ENCODE assay signal across 8 cellular contexts in the genomic region with DNA sequence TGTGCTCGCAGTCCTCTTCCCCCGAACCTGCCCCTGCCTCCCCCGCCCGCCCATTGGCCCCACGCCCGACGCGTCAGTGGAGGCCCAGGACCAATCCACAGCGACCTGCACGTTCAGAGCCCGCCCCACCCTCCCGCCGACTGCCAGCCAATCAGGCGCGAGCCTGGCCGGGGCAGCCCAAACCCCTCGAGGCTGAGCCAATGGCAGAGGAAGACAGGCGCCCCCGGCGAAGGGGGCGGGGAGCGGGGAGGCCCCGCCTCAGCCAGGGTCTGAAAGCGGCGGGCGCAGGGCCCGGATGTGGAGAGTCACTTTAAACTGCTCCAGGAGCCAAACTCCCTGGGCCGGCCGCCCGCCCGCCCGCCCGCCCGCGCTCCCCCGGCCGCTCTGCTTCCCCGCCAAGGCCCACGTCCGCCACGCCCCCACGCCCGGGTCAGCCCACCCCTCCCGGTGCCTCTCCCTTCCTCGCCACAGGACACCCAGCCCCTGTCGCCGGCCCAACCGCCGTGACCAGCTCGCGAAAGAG. TPM values are rescaled to one million over a fixed set of nuclear protein-coding genes. Genes with fewer than 3 reads are reported as not detected.
DNase-seq lines count a peak whose midpoint lies in the region; ATAC-seq and TF ChIP-seq lines count a peak whose summit lies in the region.

No MANE protein-coding gene starts in this region.

- intact Hi-C loops in activated CD4-positive, alpha-beta T cell treated with anti-CD3 and anti-CD28 coated beads, Interleukin-2, amount 10 ng/mL, durations not matched to agents 24 days and 14 days (cut with micrococcal nuclease), result loop anchor here (2.0 to 10.0 kb wide), 3 partner anchors 217 to 1370 kb away; partner anchors contain the start of genes ERCC3, GYPC and WDR33

- H3K27me3 Mint-ChIP-seq in activated CD4-positive, alpha-beta T cell treated with anti-CD3 and anti-CD28 coated beads, Interleukin-2, amount 10 ng/mL, durations not matched to agents 24 days and 14 days, result peaks cover 10% of the 10 kb centered on the region

- peak overlapping the region; percentile 97 for H3K27ac ChIP-seq in coronary artery

- H3K4me1 ChIP-seq in BE2C, result no peaks in the 10 kb centered on the region

- H3K27ac Mint-ChIP-seq in activated CD4-positive, alpha-beta T cell treated with anti-CD3 and anti-CD28 coated beads, Interleukin-2, amount 10 ng/mL, durations not matched to agents 24 days and 14 days, result peak overlapping the region; percentile 89

- H3K4me1 Mint-ChIP-seq in activated CD4-positive, alpha-beta T cell treated with anti-CD3 and anti-CD28 coated beads, Interleukin-2, amount 10 ng/mL, durations not matched to agents 24 days and 14 days, result peaks cover 17% of the 10 kb centered on the region

- H3K36me3 ChIP-seq in BE2C, result no peaks in the 10 kb centered on the region

- ATAC-seq in GM19351 (IDR thresholded peaks at IDR 0.05; ENCODE audit: unreplicated experiment), result peak; percentile 75
- peak; percentile 68 for ATAC-seq in HG03469 (IDR thresholded peaks at IDR 0.05; ENCODE audit: unreplicated experiment)

- H3K36me3 Mint-ChIP-seq in activated CD4-positive, alpha-beta T cell treated with anti-CD3 and anti-CD28 coated beads, Interleukin-2, amount 10 ng/mL, durations not matched to agents 24 days and 14 days (ENCODE audit: low read depth), result peaks cover 6% of the 10 kb centered on the region

- H3K9me3 Mint-ChIP-seq in activated CD4-positive, alpha-beta T cell treated with anti-CD3 and anti-CD28 coated beads, Interleukin-2, amount 10 ng/mL, durations not matched to agents 24 days and 14 days, result no peaks in the 10 kb centered on the region

- H3K4me3 Mint-ChIP-seq in activated CD4-positive, alpha-beta T cell treated with anti-CD3 and anti-CD28 coated beads, Interleukin-2, amount 10 ng/mL, durations not matched to agents 24 days and 14 days, result peak overlapping the region; percentile 89

- no peaks in the 10 kb centered on the region for H3K27me3 ChIP-seq in BE2C

- DNase-seq in BE2C (peak; percentile 95), NCI-H524 treated with DMSO at 0.1 percent for 48 hours (lab: John Stamatoyannopoulos, UW) (peak; percentile 83), coronary artery (ENCODE audit: low spot score) (peak; percentile 100), left kidney (ENCODE audit: low read depth, low spot score) (peak; percentile 99)
- DNase-seq in activated CD4-positive, alpha-beta T cell treated with anti-CD3 and anti-CD28 coated beads, Interleukin-2, amount 10 ng/mL, durations not matched to agents 24 days and 14 days, result peak; percentile 99
- DNase-seq in stimulated activated CD4-positive, alpha-beta T cell treated with anti-CD3 and anti-CD28 coated beads, Interleukin-1b, Interleukin-23, amount 100 ng/mL, for 4 hours (ENCODE audit: low read depth in 2 of 2), result peak; percentile 95 to 98

- no peaks in the 10 kb centered on the region for H3K9me3 ChIP-seq in BE2C

- H3K4me3 ChIP-seq in BE2C (ENCODE audit: low read depth, low read length) (peak overlapping the region; percentile 64), coronary artery (peak overlapping the region; percentile 81)

- no peak for TF ChIP-seq CTCF in BE2C (IDR thresholded peaks at IDR 0.05; ENCODE audit: low read depth, low read length)
- TF ChIP-seq CTCF in coronary artery (IDR thresholded peaks at IDR 0.05), result no peak

RNA-seq across cellular contexts. Expression of gene SAP130, which starts 0.5 kb away (rescaled TPM):
- 8.3 TPM for polyA plus RNA-seq in BE2C (2012; ENCODE audit: insufficient read depth, insufficient read length, low read depth)
- 29.8 and 32.0 TPM in 2 replicates for total RNA-seq in activated CD4-positive, alpha-beta T cell treated with anti-CD3 and anti-CD28 coated beads, Interleukin-2, amount 10 ng/mL, durations not matched to agents 24 days and 14 days

Comparison
In these comparisons a context has a peak if more than half of its experiments do, and no peak if none do; other contexts are left out.
1. Peak in every context shown above with its lines: DNase-seq, ATAC-seq, H3K4me3 ChIP-seq and H3K27ac ChIP-seq.